In the genomic region with DNA sequence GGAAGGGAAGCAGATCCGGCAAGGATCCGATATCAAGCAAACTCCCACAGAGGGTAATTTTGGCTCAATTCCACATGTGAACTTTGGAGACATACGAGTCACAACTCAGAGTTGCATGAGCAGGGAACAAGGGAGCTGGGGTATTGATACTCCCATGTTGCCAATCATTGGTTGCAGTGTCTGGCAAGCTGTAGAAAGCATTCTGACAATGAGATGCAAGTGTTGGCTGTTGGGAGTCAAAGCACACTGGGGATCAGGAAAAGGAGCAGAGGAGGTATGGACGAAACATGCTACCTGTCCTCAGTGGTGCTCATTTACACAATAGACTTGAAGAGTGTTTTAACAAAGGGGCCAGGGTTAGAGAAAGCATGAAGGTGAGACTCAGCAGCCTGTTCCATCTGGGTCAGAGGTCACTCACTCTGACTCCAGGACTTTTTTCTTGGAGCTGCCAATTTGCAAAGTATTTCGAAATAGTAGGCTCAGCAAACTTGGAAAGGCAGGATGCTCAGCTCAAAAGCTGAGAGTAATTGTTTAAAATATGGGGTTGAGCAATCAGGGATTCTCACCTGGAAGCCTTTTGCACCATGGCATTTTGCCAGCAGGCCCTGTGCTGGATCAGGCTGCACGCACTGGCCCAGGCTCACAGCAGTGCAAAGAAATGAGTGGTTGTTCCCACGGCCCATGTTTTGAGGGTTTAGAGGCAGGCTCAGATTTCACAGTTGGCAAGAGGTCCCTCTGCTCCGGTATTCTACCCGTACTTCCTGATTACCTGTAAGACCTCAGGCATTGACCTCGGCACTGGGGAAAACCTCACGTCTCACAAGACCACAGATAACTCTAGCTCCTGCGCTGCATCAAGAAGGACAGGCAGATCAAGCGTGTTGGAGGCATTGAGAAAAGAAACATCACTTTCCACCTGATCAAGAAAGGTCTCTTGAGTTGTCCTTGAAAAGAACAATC, we compare ENCODE assay signal across 1 cellular context.
TF ChIP-seq lines count a peak whose summit lies in the region.

No MANE protein-coding gene starts in this region.

TF ChIP-seq in HepG2, 621 proteins besides CTCF, POLR2A, EP300 and RAD21 (continued from another document and continues in another):
- TF ChIP-seq PAXIP1 (CRISPR knock-in tag; conservative IDR thresholded peaks at IDR 0.05) (peak; percentile 93), ZNF12 (CRISPR knock-in tag; IDR thresholded peaks at IDR 0.05) (peak; percentile 84; the same call in 1 of the 2 replicates), KLF9 (CRISPR knock-in tag; IDR thresholded peaks at IDR 0.05; ENCODE audit: low read depth) (no peak; the same call in 1 of the 2 replicates), KLF11 (CRISPR knock-in tag; IDR thresholded peaks at IDR 0.05) (no peak), KLF12 (CRISPR knock-in tag; IDR thresholded peaks at IDR 0.05; ENCODE audit: borderline replicate concordance) (peak; percentile 59; the same call in 1 of the 2 replicates), ZNF589 (CRISPR knock-in tag; conservative IDR thresholded peaks at IDR 0.05) (no peak), ZNF136 (CRISPR knock-in tag; IDR thresholded peaks at IDR 0.05; ENCODE audit: low read depth) (peak; percentile 88; the same call in 1 of the 2 replicates), CERS6 (CRISPR knock-in tag; IDR thresholded peaks at IDR 0.05) (no peak), RORA (CRISPR knock-in tag; IDR thresholded peaks at IDR 0.05) (no peak), ZNF451 (CRISPR knock-in tag; IDR thresholded peaks at IDR 0.05) (peak; percentile 31; the same call in 1 of the 2 replicates), ZNF142 (CRISPR knock-in tag; IDR thresholded peaks at IDR 0.05) (peak; percentile 85; the same call in 1 of the 2 replicates), LCORL (IDR thresholded peaks at IDR 0.05) (peak; percentile 95), LCORL (CRISPR knock-in tag; IDR thresholded peaks at IDR 0.05) (peak; percentile 99), ZNF282 (IDR thresholded peaks at IDR 0.05; ENCODE audit: partially characterized antibody) (no peak), ZFY (CRISPR knock-in tag; IDR thresholded peaks at IDR 0.05) (peak; percentile 82), ZNF530 (CRISPR knock-in tag; IDR thresholded peaks at IDR 0.05; ENCODE audit: low read depth) (no peak), ZSCAN5A (CRISPR knock-in tag; IDR thresholded peaks at IDR 0.05; ENCODE audit: borderline replicate concordance) (peak; percentile 92; the same call in 1 of the 2 replicates), ZNF432 (CRISPR knock-in tag; IDR thresholded peaks at IDR 0.05; ENCODE audit: borderline replicate concordance) (no peak), ZNF20 (CRISPR knock-in tag; IDR thresholded peaks at IDR 0.05) (no peak), ZNF3 (CRISPR knock-in tag; IDR thresholded peaks at IDR 0.05) (0 out of 2 replicates have a peak, but pooled peaks have one; percentile 46), MXD3 (CRISPR knock-in tag; IDR thresholded peaks at IDR 0.05) (peak; percentile 82), ZNF563 (CRISPR knock-in tag; IDR thresholded peaks at IDR 0.05) (no peak; the same call in 1 of the 2 replicates), ZNF644 (CRISPR knock-in tag; IDR thresholded peaks at IDR 0.05; ENCODE audit: low read depth) (peak; percentile 73), NRL (CRISPR knock-in tag; IDR thresholded peaks at IDR 0.05; ENCODE audit: borderline replicate concordance) (no peak)
- TF ChIP-seq, protein P1, sequence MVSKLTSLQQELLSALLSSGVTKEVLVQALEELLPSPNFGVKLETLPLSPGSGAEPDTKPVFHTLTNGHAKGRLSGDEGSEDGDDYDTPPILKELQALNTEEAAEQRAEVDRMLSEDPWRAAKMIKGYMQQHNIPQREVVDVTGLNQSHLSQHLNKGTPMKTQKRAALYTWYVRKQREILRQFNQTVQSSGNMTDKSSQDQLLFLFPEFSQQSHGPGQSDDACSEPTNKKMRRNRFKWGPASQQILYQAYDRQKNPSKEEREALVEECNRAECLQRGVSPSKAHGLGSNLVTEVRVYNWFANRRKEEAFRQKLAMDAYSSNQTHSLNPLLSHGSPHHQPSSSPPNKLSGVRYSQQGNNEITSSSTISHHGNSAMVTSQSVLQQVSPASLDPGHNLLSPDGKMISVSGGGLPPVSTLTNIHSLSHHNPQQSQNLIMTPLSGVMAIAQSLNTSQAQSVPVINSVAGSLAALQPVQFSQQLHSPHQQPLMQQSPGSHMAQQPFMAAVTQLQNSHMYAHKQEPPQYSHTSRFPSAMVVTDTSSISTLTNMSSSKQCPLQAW (CRISPR knock-in tag; IDR thresholded peaks at IDR 0.05), result no peak; the same call in 1 of the 2 replicates
- TF ChIP-seq, protein P2, sequence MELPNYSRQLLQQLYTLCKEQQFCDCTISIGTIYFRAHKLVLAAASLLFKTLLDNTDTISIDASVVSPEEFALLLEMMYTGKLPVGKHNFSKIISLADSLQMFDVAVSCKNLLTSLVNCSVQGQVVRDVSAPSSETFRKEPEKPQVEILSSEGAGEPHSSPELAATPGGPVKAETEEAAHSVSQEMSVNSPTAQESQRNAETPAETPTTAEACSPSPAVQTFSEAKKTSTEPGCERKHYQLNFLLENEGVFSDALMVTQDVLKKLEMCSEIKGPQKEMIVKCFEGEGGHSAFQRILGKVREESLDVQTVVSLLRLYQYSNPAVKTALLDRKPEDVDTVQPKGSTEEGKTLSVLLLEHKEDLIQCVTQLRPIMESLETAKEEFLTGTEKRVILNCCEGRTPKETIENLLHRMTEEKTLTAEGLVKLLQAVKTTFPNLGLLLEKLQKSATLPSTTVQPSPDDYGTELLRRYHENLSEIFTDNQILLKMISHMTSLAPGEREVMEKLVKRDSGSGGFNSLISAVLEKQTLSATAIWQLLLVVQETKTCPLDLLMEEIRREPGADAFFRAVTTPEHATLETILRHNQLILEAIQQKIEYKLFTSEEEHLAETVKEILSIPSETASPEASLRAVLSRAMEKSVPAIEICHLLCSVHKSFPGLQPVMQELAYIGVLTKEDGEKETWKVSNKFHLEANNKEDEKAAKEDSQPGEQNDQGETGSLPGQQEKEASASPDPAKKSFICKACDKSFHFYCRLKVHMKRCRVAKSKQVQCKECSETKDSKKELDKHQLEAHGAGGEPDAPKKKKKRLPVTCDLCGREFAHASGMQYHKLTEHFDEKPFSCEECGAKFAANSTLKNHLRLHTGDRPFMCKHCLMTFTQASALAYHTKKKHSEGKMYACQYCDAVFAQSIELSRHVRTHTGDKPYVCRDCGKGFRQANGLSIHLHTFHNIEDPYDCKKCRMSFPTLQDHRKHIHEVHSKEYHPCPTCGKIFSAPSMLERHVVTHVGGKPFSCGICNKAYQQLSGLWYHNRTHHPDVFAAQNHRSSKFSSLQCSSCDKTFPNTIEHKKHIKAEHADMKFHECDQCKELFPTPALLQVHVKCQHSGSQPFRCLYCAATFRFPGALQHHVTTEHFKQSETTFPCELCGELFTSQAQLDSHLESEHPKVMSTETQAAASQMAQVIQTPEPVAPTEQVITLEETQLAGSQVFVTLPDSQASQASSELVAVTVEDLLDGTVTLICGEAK (IDR thresholded peaks at IDR 0.05), result no peak
- TF ChIP-seq, protein P2 (CRISPR knock-in tag; IDR thresholded peaks at IDR 0.05), result peak; percentile 75
